10 cellular contexts compared by ENCODE assay signal in genomic region chr11:47178305-47178704, GRCh38. TPM values are rescaled to one million over a fixed set of nuclear protein-coding genes. Genes with fewer than 3 reads are reported as not detected.
DNase-seq lines count a peak whose midpoint lies in the region; ATAC-seq and TF ChIP-seq lines count a peak whose summit lies in the region.
"Had no signal": no experiment of that assay in that cellular context is flagged by ENCODE, and none has a peak within 500 bp of the region (broad histone marks: within the 10 kb centered on the region; RNA-seq: fewer than 3 reads in every experiment).

No MANE protein-coding gene starts in this region.

- dilution Hi-C loops in mammary epithelial cell (cut with HindIII; ENCODE audit: low sequenced_read_pairs): no loop called here

- no peaks in the 10 kb centered on the region for H3K9me3 Mint-ChIP-seq in MCF 10A (ENCODE audit: unreplicated experiment)
- H3K9me3 Mint-ChIP-seq in central memory CD8-positive, alpha-beta T cell: no peaks in the 10 kb centered on the region
- H3K9me3 Mint-ChIP-seq in natural killer cell treated with Interleukin-12 subunit alpha and Interleukin-12 subunit beta and Interleukin-15 and Interleukin-18, amount 100 ng/mL, for 72 hours: no peaks in the 10 kb centered on the region

- H3K27me3 Mint-ChIP-seq in MCF 10A (ENCODE audit: insufficient read depth, unreplicated experiment): no peaks in the 10 kb centered on the region
- H3K27me3 Mint-ChIP-seq in central memory CD8-positive, alpha-beta T cell: peaks cover 3% of the 10 kb centered on the region
- no peaks in the 10 kb centered on the region for H3K27me3 Mint-ChIP-seq in natural killer cell treated with Interleukin-12 subunit alpha and Interleukin-12 subunit beta and Interleukin-15 and Interleukin-18, amount 100 ng/mL, for 72 hours

- H3K4me3 ChIP-seq in mammary epithelial cell (replicated peaks in 1 of 3; ENCODE audit: insufficient read depth in 1 of 3, low read depth in 2 of 3, low read length in 3 of 3) (no peak overlapping the region), upper lobe of left lung (no peak overlapping the region)

- no peak overlapping the region for H3K4me2 ChIP-seq in mammary epithelial cell (ENCODE audit: insufficient read depth, low read depth, low read length)

- no peak for TF ChIP-seq POLR2A in upper lobe of left lung (IDR thresholded peaks at IDR 0.05)

- H3K4me3 Mint-ChIP-seq in MCF 10A (ENCODE audit: unreplicated experiment): no peak overlapping the region
- no peak overlapping the region for H3K4me3 Mint-ChIP-seq in central memory CD8-positive, alpha-beta T cell
- no peak overlapping the region for H3K4me3 Mint-ChIP-seq in natural killer cell treated with Interleukin-12 subunit alpha and Interleukin-12 subunit beta and Interleukin-15 and Interleukin-18, amount 100 ng/mL, for 72 hours

- WGBS in mammary epithelial cell (ENCODE audit: low coverage, missing lambda C conversion rate): 93% methylated on average over 3 of the region's 11 CpGs
- 85 to 91% methylated on average over 11 of the region's 11 CpGs for WGBS in upper lobe of left lung, 2 donors

- peaks cover 40% of the 10 kb centered on the region for H3K36me3 Mint-ChIP-seq in MCF 10A (ENCODE audit: insufficient read depth, unreplicated experiment)
- peaks cover 21% of the 10 kb centered on the region for H3K36me3 Mint-ChIP-seq in central memory CD8-positive, alpha-beta T cell (ENCODE audit: insufficient read depth)
- H3K36me3 Mint-ChIP-seq in natural killer cell treated with Interleukin-12 subunit alpha and Interleukin-12 subunit beta and Interleukin-15 and Interleukin-18, amount 100 ng/mL, for 72 hours: no peaks in the 10 kb centered on the region

- ATAC-seq in central memory CD8-positive, alpha-beta T cell (replicated peaks; ENCODE audit: extremely low read depth, poor library complexity, severe bottlenecking): no peak
- ATAC-seq in natural killer cell treated with Interleukin-12 subunit alpha and Interleukin-12 subunit beta and Interleukin-15 and Interleukin-18, amount 100 ng/mL, for 72 hours: no peak
- ATAC-seq in upper lobe of left lung (ENCODE audit: low FRiP score in 2 of 2): no peak

- H3K9ac ChIP-seq in mammary epithelial cell (ENCODE audit: insufficient read depth, low read length): no peak overlapping the region

- H3K79me2 ChIP-seq in mammary epithelial cell (ENCODE audit: insufficient read depth, low read length): peaks cover 54% of the 10 kb centered on the region

- DNase-seq in MCF 10A (ENCODE audit: unreplicated experiment) (no peak), mammary epithelial cell (no peak), upper lobe of left lung (no peak), MV-4-11 (lab: John Stamatoyannopoulos, UW) (no peak), cerebellar cortex (ENCODE audit: low spot score) (no peak), pons (ENCODE audit: low spot score) (no peak)
- no peak for DNase-seq in central memory CD8-positive, alpha-beta T cell (ENCODE audit: low spot score in 2 of 2)
- no peak for DNase-seq in natural killer cell treated with Interleukin-12 subunit alpha and Interleukin-12 subunit beta and Interleukin-15 and Interleukin-18, amount 100 ng/mL, for 72 hours (ENCODE audit: low spot score)
- DNase-seq: activated T-cell treated with anti-CD3 and anti-CD28 coated beads for 4 hours, NCI-H2081 treated with DMSO at 0.1 percent for 48 hours had no signal

- CTCF ChIA-PET in MCF 10A (lab: Yijun Ruan, JAX) (interaction anchor here (0.6 to 5.3 kb wide), 28 partner anchors 10 to 1854 kb away, joined by 3 to 55 read pairs (median 4); partner anchors contain the start of genes ACP2, DDB2, NR1H3 and PACSIN3), mammary epithelial cell (lab: Charles Lee; ENCODE audit: low non-redundant PET) (interaction anchor here (1.0 kb wide), 1 partner anchor 37 kb away, joined by 7 read pairs; no protein-coding TSS in a partner anchor)

- no TSS peak for BruUV-seq in MCF 10A (replicated peaks; lab: Mats Ljungman, UMichigan)
- BruUV-seq in mammary epithelial cell (replicated peaks; lab: Mats Ljungman, UMichigan): no TSS peak

- intact Hi-C loops in MCF 10A (cut with micrococcal nuclease) (loop anchor here (5.0 kb wide), 1 partner anchor 229 kb away; the partner anchor contains the start of gene SLC39A13), mammary epithelial cell (cut with micrococcal nuclease) (loop anchor here (5.0 to 10.0 kb wide), 2 partner anchors 229 to 276 kb away; partner anchors contain the start of gene SLC39A13)

- peak overlapping the region; percentile 99 for H3K27ac Mint-ChIP-seq in MCF 10A (ENCODE audit: low read depth, unreplicated experiment)
- peak overlapping the region; percentile 97 for H3K27ac Mint-ChIP-seq in central memory CD8-positive, alpha-beta T cell (ENCODE audit: low read depth)
- peak overlapping the region; percentile 91 to 97 for H3K27ac Mint-ChIP-seq in natural killer cell treated with Interleukin-12 subunit alpha and Interleukin-12 subunit beta and Interleukin-15 and Interleukin-18, amount 100 ng/mL, for 72 hours

- peaks cover 17% of the 10 kb centered on the region for H3K4me1 Mint-ChIP-seq in MCF 10A (ENCODE audit: insufficient read depth, unreplicated experiment)
- peaks cover 37% of the 10 kb centered on the region for H3K4me1 Mint-ChIP-seq in central memory CD8-positive, alpha-beta T cell
- H3K4me1 Mint-ChIP-seq in natural killer cell treated with Interleukin-12 subunit alpha and Interleukin-12 subunit beta and Interleukin-15 and Interleukin-18, amount 100 ng/mL, for 72 hours (ENCODE audit: low read depth in 2 of 2): peaks cover 24 to 25% of the 10 kb centered on the region in 2 donors

- no peaks in the 10 kb centered on the region for H4K20me1 ChIP-seq in mammary epithelial cell (ENCODE audit: insufficient read depth, low read length)

- H3K27me3 ChIP-seq in mammary epithelial cell (ENCODE audit: insufficient read depth, low read length) (no peaks in the 10 kb centered on the region), upper lobe of left lung (no peaks in the 10 kb centered on the region)

- H3K36me3 ChIP-seq in mammary epithelial cell (ENCODE audit: insufficient read depth, low read length) (peaks cover 14% of the 10 kb centered on the region), upper lobe of left lung (peaks cover 4 to 29% (median 19%) of the 10 kb centered on the region in 4 donors)

- no peak overlapping the region for H2AFZ ChIP-seq in mammary epithelial cell (ENCODE audit: low read depth, low read length)

- H3K9me3 ChIP-seq in mammary epithelial cell (replicated peaks; ENCODE audit: insufficient read depth, low read length): no peaks in the 10 kb centered on the region
- no peaks in the 10 kb centered on the region for H3K9me3 ChIP-seq in upper lobe of left lung

- in situ Hi-C loops in mammary epithelial cell (cut with MboI; ENCODE audit: low sequenced_read_pairs in 2 of 2): loop anchor here in 1 of 2 donors (10.0 kb wide), 1 partner anchor 176 kb away; the partner anchor contains the start of gene MYBPC3

- peaks cover 18% of the 10 kb centered on the region for H3K4me1 ChIP-seq in mammary epithelial cell (ENCODE audit: insufficient read depth, low read length)
- H3K4me1 ChIP-seq in upper lobe of left lung: peaks cover 21 to 33% (median 25%) of the 10 kb centered on the region in 4 donors

- POLR2A ChIA-PET in MCF 10A (lab: Yijun Ruan, JAX): interaction anchor here (0.6 to 5.7 kb wide), 7 partner anchors 9 to 93 kb away, joined by 3 to 72 read pairs (median 5); partner anchors contain the start of genes ACP2 and DDB2

- no peak for TF ChIP-seq CTCF in MCF 10A (IDR thresholded peaks at IDR 0.05; ENCODE audit: unreplicated experiment)
- TF ChIP-seq CTCF in mammary epithelial cell (conservative IDR thresholded peaks at IDR 0.05 in 1 of 2, IDR thresholded peaks at IDR 0.05 in 1 of 2; ENCODE audit: extremely low read depth in 1 of 2, insufficient read depth in 1 of 2, low read depth in 1 of 2, low read length in 2 of 2): no peak
- TF ChIP-seq CTCF in upper lobe of left lung (IDR thresholded peaks at IDR 0.05): no peak

- H3K27ac ChIP-seq in mammary epithelial cell (ENCODE audit: insufficient read depth, low read depth, low read length) (no peak overlapping the region), upper lobe of left lung (peak overlapping the region; percentile 94 to 98 (median 97))

- no peak for TF ChIP-seq EP300 in upper lobe of left lung (IDR thresholded peaks at IDR 0.05)

RNA-seq across cellular contexts. Expression of gene ARFGAP2, which starts 1.6 kb away (rescaled TPM):
- 78.0 and 81.4 TPM in 2 replicates for total RNA-seq in MCF 10A (2022)
- 100 to 1,000 TPM in 1 of 2 donors, 10 to 100 TPM in 1; 83.0 to 120 TPM for total RNA-seq in mammary epithelial cell
- 87.5 TPM for polyA plus RNA-seq in mammary epithelial cell
- polyA minus RNA-seq in mammary epithelial cell: 107 TPM
- 100 to 1,000 TPM; 117 to 151 TPM for total RNA-seq in natural killer cell treated with Interleukin-12 subunit alpha and Interleukin-12 subunit beta and Interleukin-15 and Interleukin-18, amount 100 ng/mL, for 72 hours
- total RNA-seq in upper lobe of left lung: 100 to 1,000 TPM in 4 of 6 donors, 10 to 100 TPM in 2; 93.6 to 257 (median 110) TPM

RNA-seq across cellular contexts. Expression of gene PACSIN3, which starts 7.9 kb away (rescaled TPM):
- total RNA-seq in MCF 10A (2022) (58.7 and 67.0 TPM in 2 replicates), mammary epithelial cell (10 to 100 TPM; 20.7 to 53.4 TPM), upper lobe of left lung (10 to 100 TPM; 26.8 to 97.4 (median 52.8) TPM)
- 39.5 TPM for polyA plus RNA-seq in mammary epithelial cell
- 32.1 TPM for polyA minus RNA-seq in mammary epithelial cell
- total RNA-seq in natural killer cell treated with Interleukin-12 subunit alpha and Interleukin-12 subunit beta and Interleukin-15 and Interleukin-18, amount 100 ng/mL, for 72 hours: 1 to 10 TPM; 1.1 to 4.0 TPM

RNA-seq across cellular contexts. Expression of gene DDB2, which starts 36.5 kb away (rescaled TPM):
- total RNA-seq in MCF 10A (2022) (62.8 and 78.3 TPM in 2 replicates), mammary epithelial cell (100 to 1,000 TPM in 1 of 2 donors, 10 to 100 TPM in 1; 43.0 to 101 TPM), upper lobe of left lung (100 to 1,000 TPM in 1 of 6 donors, 10 to 100 TPM in 5; 18.2 to 107 (median 47.1) TPM)
- 94.6 TPM for polyA plus RNA-seq in mammary epithelial cell
- polyA minus RNA-seq in mammary epithelial cell: 71.6 TPM
- total RNA-seq in natural killer cell treated with Interleukin-12 subunit alpha and Interleukin-12 subunit beta and Interleukin-15 and Interleukin-18, amount 100 ng/mL, for 72 hours: 10 to 100 TPM; 47.9 to 71.7 TPM

Comparison
In these comparisons a context has a peak if more than half of its experiments do, and no peak if none do; other contexts are left out.
1. RNA of gene PACSIN3, which starts 7.9 kb away (total RNA-seq): 58.7 to 67.0 TPM in MCF 10A, 26.8 to 97.4 TPM in upper lobe of left lung and 20.7 to 53.4 TPM in mammary epithelial cell; 1.1 to 4.0 TPM in natural killer cell treated with Interleukin-12 subunit alpha and Interleukin-12 subunit beta and Interleukin-15 and Interleukin-18, amount 100 ng/mL, for 72 hours; every median in the first group is over 4 times any median in the second.
2. Peak in every context shown above with its lines, with median percentiles within 50 percentile points of each other: H3K27ac Mint-ChIP-seq.